Comparison of ENCODE assay signal across 23 cellular contexts in the genomic region with DNA sequence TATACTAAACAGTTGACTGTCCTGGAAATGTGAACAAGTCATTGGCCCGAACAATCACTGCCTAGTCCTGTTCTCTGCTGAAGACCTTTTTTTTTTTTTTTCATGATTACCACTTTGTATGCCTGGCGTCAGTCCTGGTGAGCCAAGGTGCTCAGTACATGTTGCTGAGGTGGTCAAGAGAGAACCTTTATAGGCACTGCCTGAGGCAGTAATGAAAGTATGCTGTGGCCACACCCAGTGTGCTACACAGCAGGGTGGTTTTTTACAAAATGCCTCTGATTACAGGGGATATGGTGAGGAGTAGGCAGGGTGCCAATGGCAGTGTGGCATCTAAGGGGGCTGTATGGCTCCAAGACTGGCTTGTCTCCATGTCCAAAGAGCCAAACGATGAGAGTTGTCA.
"Had no signal": no experiment of that assay in that cellular context is flagged by ENCODE, and none has a peak within 500 bp of the region (broad histone marks: within the 10 kb centered on the region; RNA-seq: fewer than 3 reads in every experiment).

No MANE protein-coding gene starts in this region.

- H2AFZ ChIP-seq: parathyroid adenoma had no signal

- H3K4me1 ChIP-seq: esophagus squamous epithelium, lower lobe of right lung, stomach, thyroid gland had no signal

- DNase-seq: cortex of kidney; effector memory CD8-positive, alpha-beta T cell; erythroblast; esophagus squamous epithelium; foreskin melanocyte; glutamatergic neuron; hypothalamus; immature natural killer cell; islet precursor cell; lower lobe of right lung; natural killer cell; stimulated activated CD4-positive, alpha-beta T cell treated with anti-CD3 and anti-CD28 coated beads, Interleukin-2, amount 100 ng/mL, for 24 hours; stimulated activated CD4-positive, alpha-beta T cell treated with anti-CD3 and anti-CD28 coated beads, Interleukin-4, amount 100 ng/mL, for 24 hours; stimulated activated naive CD4-positive, alpha-beta T cell treated with Interleukin-2 at 50 U/mL for 16 hours; stomach; thyroid gland had no signal

- H3K9ac ChIP-seq: parathyroid adenoma had no signal

- H3K9me3 ChIP-seq: esophagus squamous epithelium, lower lobe of right lung, neutrophil, right atrium auricular region, stomach, thyroid gland had no signal

- H3K4me3 ChIP-seq: esophagus squamous epithelium, lower lobe of right lung, right atrium auricular region, smooth muscle cell, stomach, thyroid gland had no signal

- H3K79me2 ChIP-seq: parathyroid adenoma had no signal

- ATAC-seq: effector memory CD8-positive, alpha-beta T cell; left lobe of liver; lower lobe of right lung; natural killer cell; sciatic nerve; stimulated activated effector memory CD8-positive, alpha-beta T cell treated with anti-CD3 and anti-CD28 coated beads, Interleukin-12 subunit alpha, Interleukin-12 subunit beta, amount 100 ng/mL, for 72 hours had no signal

- H3K36me3 ChIP-seq: esophagus squamous epithelium, lower lobe of right lung, neutrophil, right atrium auricular region, stomach, thyroid gland had no signal

- H3K4me2 ChIP-seq: smooth muscle cell had no signal

- H3K27ac ChIP-seq: esophagus squamous epithelium, lower lobe of right lung, neutrophil, parathyroid adenoma, right atrium auricular region, stomach, thyroid gland had no signal

- H3K27me3 ChIP-seq: esophagus squamous epithelium, neutrophil, right atrium auricular region, stomach, thyroid gland had no signal
